Comparison of ENCODE assay signal across 8 cellular contexts in genomic region chr22:38718414-38718813, GRCh38. TPM values are rescaled to one million over a fixed set of nuclear protein-coding genes. Genes with fewer than 3 reads are reported as not detected.
DNase-seq lines count a peak whose midpoint lies in the region; ATAC-seq and TF ChIP-seq lines count a peak whose summit lies in the region.

No MANE protein-coding gene starts in this region.

- no peaks in the 10 kb centered on the region for H3K4me1 ChIP-seq in CD8-positive, alpha-beta T cell (ENCODE audit: insufficient read depth, low read length)

- CTCF ChIA-PET in CD8-positive, alpha-beta T cell (lab: Charles Lee), result interaction anchor here (0.8 to 0.9 kb wide), 2 partner anchors 14 to 49 kb away, joined by 3 to 4 read pairs; no protein-coding TSS in a partner anchor

- no peaks in the 10 kb centered on the region for H3K27me3 ChIP-seq in CD8-positive, alpha-beta T cell (ENCODE audit: insufficient read depth, low read length)

- H3K27me3 Mint-ChIP-seq in CD14-positive monocyte (ENCODE audit: low read depth in 3 of 3) (no peaks in the 10 kb centered on the region), memory B cell (no peaks in the 10 kb centered on the region)
- H3K27me3 Mint-ChIP-seq in CD8-positive, alpha-beta T cell (ENCODE audit: low read depth), result no peaks in the 10 kb centered on the region

- DNase-seq in CD14-positive monocyte (ENCODE audit: low spot score) (no peak), LoVo (ENCODE audit: low spot score) (peak; percentile 90), dedifferentiated amniotic fluid mesenchymal stem cell (ENCODE audit: extremely low spot score) (peak; percentile 87), memory B cell (ENCODE audit: low spot score in 2 of 2) (no peak), germinal center (ENCODE audit: low spot score) (no peak), NCI-H526 treated with DMSO at 0.1 percent for 48 hours (lab: John Stamatoyannopoulos, UW) (no peak)
- DNase-seq in CD8-positive, alpha-beta T cell, result no peak

- no peak overlapping the region for H3K4me3 Mint-ChIP-seq in CD14-positive monocyte
- H3K4me3 Mint-ChIP-seq in memory B cell, result no peak overlapping the region
- no peak overlapping the region for H3K4me3 Mint-ChIP-seq in CD8-positive, alpha-beta T cell

- peaks cover 35% of the 10 kb centered on the region for H3K36me3 ChIP-seq in CD8-positive, alpha-beta T cell (ENCODE audit: insufficient read depth, low read length)

- H3K27ac ChIP-seq in CD8-positive, alpha-beta T cell (ENCODE audit: low read depth, low read length), result no peak overlapping the region

- peaks cover 16% of the 10 kb centered on the region for H3K4me1 Mint-ChIP-seq in CD14-positive monocyte
- H3K4me1 Mint-ChIP-seq in memory B cell, result peaks cover 23% of the 10 kb centered on the region
- peaks cover 21% of the 10 kb centered on the region for H3K4me1 Mint-ChIP-seq in CD8-positive, alpha-beta T cell (ENCODE audit: low read depth)

- no peak overlapping the region for H3K4me3 ChIP-seq in CD8-positive, alpha-beta T cell (ENCODE audit: low read depth, low read length)

- H3K9me3 Mint-ChIP-seq in CD14-positive monocyte (peaks cover 0 to 2% (median 0%) of the 10 kb centered on the region in 7 donors), memory B cell (no peaks in the 10 kb centered on the region)
- H3K9me3 Mint-ChIP-seq in CD8-positive, alpha-beta T cell, result no peaks in the 10 kb centered on the region

- peak; percentile 16 for TF ChIP-seq CTCF in CD14-positive monocyte (IDR thresholded peaks at IDR 0.05)
- no peak for TF ChIP-seq CTCF in CD8-positive, alpha-beta T cell (IDR thresholded peaks at IDR 0.05)

- H3K27ac Mint-ChIP-seq in CD14-positive monocyte (peak overlapping the region in 2 of 7 donors; percentile 6 to 44), memory B cell (peak overlapping the region; percentile 57)
- H3K27ac Mint-ChIP-seq in CD8-positive, alpha-beta T cell, result no peak overlapping the region

- POLR2A ChIA-PET in CD8-positive, alpha-beta T cell (lab: Charles Lee), result interaction anchor here (1.8 kb wide), 1 partner anchor 14 kb away, joined by 11 read pairs; no protein-coding TSS in a partner anchor

- no peak for ATAC-seq in memory B cell (ENCODE audit: low read depth)
- no peak for ATAC-seq in GM18870 (IDR thresholded peaks at IDR 0.05; ENCODE audit: unreplicated experiment)
- ATAC-seq in CD8-positive, alpha-beta T cell, result no peak

- H3K36me3 Mint-ChIP-seq in CD14-positive monocyte (peaks cover 61 to 89% of the 10 kb centered on the region in 2 donors), memory B cell (peaks cover 29% of the 10 kb centered on the region)
- peaks cover 83% of the 10 kb centered on the region for H3K36me3 Mint-ChIP-seq in CD8-positive, alpha-beta T cell

- intact Hi-C loops in CD14-positive monocyte (cut with micrococcal nuclease), result no loop called here
- intact Hi-C loops in CD8-positive, alpha-beta T cell (cut with DNase I, micrococcal nuclease), result no loop called here

- no peaks in the 10 kb centered on the region for H3K9me3 ChIP-seq in CD8-positive, alpha-beta T cell (ENCODE audit: low read length)

RNA-seq across cellular contexts. Expression of gene GTPBP1, which starts 12.7 kb away (rescaled TPM):
- 10 to 100 TPM in 1 of 2 donors, 1 to 10 TPM in 1; 6.7 to 12.7 TPM for polyA plus RNA-seq in CD14-positive monocyte
- total RNA-seq in CD8-positive, alpha-beta T cell, result 100 to 1,000 TPM; 341 to 346 TPM

RNA-seq across cellular contexts. Expression of gene JOSD1, which starts 17.7 kb away (rescaled TPM):
- polyA plus RNA-seq in CD14-positive monocyte, result 1 to 10 TPM; 7.1 to 7.2 TPM
- total RNA-seq in CD8-positive, alpha-beta T cell, result 100 to 1,000 TPM; 364 to 375 TPM

RNA-seq across cellular contexts. Expression of gene TOMM22, which starts 36.7 kb away (rescaled TPM):
- polyA plus RNA-seq in CD14-positive monocyte, result 10 to 100 TPM; 58.0 to 71.4 TPM
- 10 to 100 TPM; 75.2 to 75.4 TPM for total RNA-seq in CD8-positive, alpha-beta T cell

RNA-seq across cellular contexts. Expression of gene SUN2, which starts 37.4 kb away (rescaled TPM):
- 10 to 100 TPM; 95.8 to 97.8 TPM for polyA plus RNA-seq in CD14-positive monocyte
- 100 to 1,000 TPM; 431 to 454 TPM for total RNA-seq in CD8-positive, alpha-beta T cell

Comparison
In these comparisons a context has a peak if more than half of its experiments do, and no peak if none do; other contexts are left out.
1. DNase-seq: peak in LoVo (single experiment) and dedifferentiated amniotic fluid mesenchymal stem cell (single experiment); none in CD14-positive monocyte (single experiment), memory B cell (0 of 2), germinal center (single experiment), NCI-H526 treated with DMSO at 0.1 percent for 48 hours (single experiment) and CD8-positive, alpha-beta T cell (0 of 7).